Comparison of ENCODE assay signal across 1 cellular context in genomic region chr19:54240372-54241336, GRCh38.
TF ChIP-seq lines count a peak whose summit lies in the region.

No MANE protein-coding gene starts in this region.

TF ChIP-seq in HEK293, 187 proteins besides CTCF, POLR2A, EP300 and RAD21:
- TF ChIP-seq GLIS1 (tag by site-specific recombination; IDR thresholded peaks at IDR 0.05) = 0 out of 2 replicates have a peak, but pooled peaks have one; percentile 13
